ENCODE assay signal across 9 cellular contexts in the genomic region with DNA sequence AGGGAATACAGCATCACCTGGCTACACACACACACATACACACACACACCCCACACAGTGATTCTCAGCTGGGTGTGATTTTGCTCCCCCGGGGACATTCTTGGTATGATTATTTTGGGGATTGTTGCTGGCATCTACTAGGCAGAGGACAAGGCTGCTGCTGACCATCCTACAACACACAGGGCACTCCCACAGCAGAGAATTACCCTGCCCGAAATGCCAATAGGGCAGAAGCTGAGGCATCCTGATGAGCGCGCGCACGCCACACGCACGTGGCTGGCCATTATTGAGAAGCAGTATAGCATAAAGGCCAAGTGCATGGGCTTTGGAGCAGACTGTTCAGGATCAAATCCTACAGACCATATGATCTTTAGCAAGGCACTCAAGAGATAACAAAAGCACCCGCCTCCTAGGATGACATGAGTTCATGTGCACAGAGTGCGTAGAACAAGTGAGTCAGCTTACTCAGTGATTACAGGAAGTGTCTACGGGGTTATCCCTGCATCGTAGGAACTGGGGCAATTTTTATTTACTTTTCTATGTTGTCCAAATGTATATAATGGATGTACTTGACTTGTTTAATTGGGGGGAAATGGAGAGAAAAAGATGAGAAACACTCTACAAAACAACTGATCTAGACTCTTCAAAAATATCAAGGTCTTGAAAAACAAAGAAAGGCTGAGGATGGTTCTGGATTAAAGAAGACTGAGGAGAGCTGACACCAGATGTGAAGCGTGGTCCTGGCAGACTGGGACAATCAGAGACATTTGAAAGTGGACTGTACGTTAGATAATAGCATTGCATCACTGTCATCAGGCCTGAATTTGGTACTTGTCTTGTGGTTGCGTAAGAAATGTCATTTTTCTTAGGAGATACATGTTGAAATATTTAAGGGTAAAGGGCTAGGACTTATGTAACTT. TPM values are rescaled to one million over a fixed set of nuclear protein-coding genes. Genes with fewer than 3 reads are reported as not detected.
DNase-seq lines count a peak whose midpoint lies in the region; ATAC-seq, FAIRE-seq and TF ChIP-seq lines count a peak whose summit lies in the region.
"Had no signal": no experiment of that assay in that cellular context is flagged by ENCODE, and none has a peak within 500 bp of the region (broad histone marks: within the 10 kb centered on the region; RNA-seq: fewer than 3 reads in every experiment).

No MANE protein-coding gene starts in this region.

- H3K36me3 ChIP-seq in astrocyte (ENCODE audit: insufficient read depth, low read length), result no peaks in the 10 kb centered on the region

- peak overlapping the region; percentile 2 for H3K4me2 ChIP-seq in astrocyte (ENCODE audit: low read length)

- H3K27me3 Mint-ChIP-seq in astrocyte (ENCODE audit: low read depth, unreplicated experiment), result peaks cover 5% of the 10 kb centered on the region
- H3K27me3 Mint-ChIP-seq in naive thymus-derived CD8-positive, alpha-beta T cell, result no peaks in the 10 kb centered on the region

- H3K4me3 Mint-ChIP-seq in astrocyte (ENCODE audit: unreplicated experiment), result no peak overlapping the region
- H3K4me3 Mint-ChIP-seq in naive thymus-derived CD8-positive, alpha-beta T cell, result peak overlapping the region in 3 of 10 donors; percentile 11 to 46 (median 26)

- no peak overlapping the region for H3K27ac Mint-ChIP-seq in astrocyte (ENCODE audit: unreplicated experiment)
- peak overlapping the region in 9 of 10 donors; percentile 9 to 86 (median 60) for H3K27ac Mint-ChIP-seq in naive thymus-derived CD8-positive, alpha-beta T cell

- no peak for TF ChIP-seq CTCF in astrocyte (IDR thresholded peaks at IDR 0.05; ENCODE audit: insufficient read depth, low read depth, low read length)

- DNase-seq in DMS53 (lab: John Stamatoyannopoulos, UW) (peak; percentile 93), NOMO-1 (lab: John Stamatoyannopoulos, UW; ENCODE audit: unreplicated experiment in 2 of 2) (peak; percentile 90 to 96), astrocyte (ENCODE audit: low read depth) (peak; percentile 76), midbrain (lab: John Stamatoyannopoulos, UW) (no peak), foreskin melanocyte (no peak), D341Med (ENCODE audit: low spot score) (no peak)
- DNase-seq in naive thymus-derived CD8-positive, alpha-beta T cell, result peak in 1 of 10 donors; percentile 65

- peaks cover 8% of the 10 kb centered on the region for H3K4me1 ChIP-seq in astrocyte (ENCODE audit: insufficient read depth, low read length)

- no peak for FAIRE-seq in astrocyte (lab: Jason Lieb, UNC)

- H3K9me3 ChIP-seq in astrocyte (ENCODE audit: insufficient read depth, low read depth, low read length), result no peaks in the 10 kb centered on the region

- H3K27ac ChIP-seq in astrocyte (ENCODE audit: low read depth, low read length), result no peak overlapping the region

- peaks cover 13% of the 10 kb centered on the region for H3K4me1 Mint-ChIP-seq in astrocyte (ENCODE audit: low read depth, unreplicated experiment)
- peaks cover 25 to 42% (median 41%) of the 10 kb centered on the region in 4 donors for H3K4me1 Mint-ChIP-seq in naive thymus-derived CD8-positive, alpha-beta T cell

- H2AFZ ChIP-seq in astrocyte (ENCODE audit: low read depth, low read length), result no peak overlapping the region

- H3K4me3 ChIP-seq in astrocyte (ENCODE audit: insufficient read depth, low read depth, low read length), result no peak overlapping the region

- no peak overlapping the region for H3K9ac ChIP-seq in astrocyte (ENCODE audit: low read length)

- H4K20me1 ChIP-seq in astrocyte (ENCODE audit: insufficient read depth, low read length), result no peaks in the 10 kb centered on the region

- H3K36me3 Mint-ChIP-seq in astrocyte (ENCODE audit: low read depth, unreplicated experiment), result no peaks in the 10 kb centered on the region
- H3K36me3 Mint-ChIP-seq in naive thymus-derived CD8-positive, alpha-beta T cell, result no peaks in the 10 kb centered on the region

- H3K79me2 ChIP-seq in astrocyte (ENCODE audit: insufficient read depth, low read length), result no peaks in the 10 kb centered on the region

- H3K27me3 ChIP-seq in astrocyte (ENCODE audit: insufficient read depth, low read length), result no peaks in the 10 kb centered on the region

- peak; percentile 49 to 69 for ATAC-seq in naive thymus-derived CD8-positive, alpha-beta T cell
- no peak for ATAC-seq in HG02852 (IDR thresholded peaks at IDR 0.05; ENCODE audit: unreplicated experiment)

- no peaks in the 10 kb centered on the region for H3K9me3 Mint-ChIP-seq in astrocyte (ENCODE audit: unreplicated experiment)
- no peaks in the 10 kb centered on the region for H3K9me3 Mint-ChIP-seq in naive thymus-derived CD8-positive, alpha-beta T cell

- POLR2A ChIA-PET in naive thymus-derived CD8-positive, alpha-beta T cell (lab: Charles Lee), result interaction anchor here (1.1 to 45.7 kb wide), 7 partner anchors 9 to 141 kb away, joined by 3 to 2449 read pairs (median 5); partner anchors contain the start of genes CDC42BPG and RASGRP2

RNA-seq across cellular contexts. Expression of gene EHD1, which starts 7.2 kb away (rescaled TPM):
- total RNA-seq in astrocyte, result 182 and 201 TPM in 2 replicates
- 100 to 1,000 TPM; 217 to 226 TPM for total RNA-seq in naive thymus-derived CD8-positive, alpha-beta T cell
- polyA plus RNA-seq in naive thymus-derived CD8-positive, alpha-beta T cell, result 100 to 1,000 TPM; 137 to 164 (median 154) TPM

RNA-seq across cellular contexts. Expression of gene ATG2A, which starts 31.4 kb away (rescaled TPM):
- 21.4 and 21.8 TPM in 2 replicates for total RNA-seq in astrocyte
- total RNA-seq in naive thymus-derived CD8-positive, alpha-beta T cell, result 10 to 100 TPM; 39.5 to 41.4 TPM
- polyA plus RNA-seq in naive thymus-derived CD8-positive, alpha-beta T cell, result 1 to 10 TPM; 3.4 to 4.2 (median 3.6) TPM

RNA-seq across cellular contexts. Expression of gene PPP2R5B, which starts 38.9 kb away (rescaled TPM):
- total RNA-seq in astrocyte, result 22.5 and 24.1 TPM in 2 replicates
- 10 to 100 TPM; 13.4 to 16.0 TPM for total RNA-seq in naive thymus-derived CD8-positive, alpha-beta T cell
- 1 to 10 TPM; 4.7 to 6.6 (median 5.3) TPM for polyA plus RNA-seq in naive thymus-derived CD8-positive, alpha-beta T cell

RNA-seq across cellular contexts. Expression of gene CDC42BPG, which starts 41.2 kb away (rescaled TPM):
- 2.0 and 4.6 TPM in 2 replicates for total RNA-seq in astrocyte
- 10 to 100 TPM in 1 of 2 experiments, 1 to 10 TPM in 1; 9.0 to 10.3 TPM for total RNA-seq in naive thymus-derived CD8-positive, alpha-beta T cell
- under 1 TPM; 0.09 to 0.38 (median 0.13) TPM for polyA plus RNA-seq in naive thymus-derived CD8-positive, alpha-beta T cell

RNA-seq across cellular contexts. Expression of gene GPHA2, which starts 50.1 kb away (rescaled TPM):
- not detected in 2 replicates for total RNA-seq in astrocyte
- under 1 TPM; 0.55 to 0.69 TPM for total RNA-seq in naive thymus-derived CD8-positive, alpha-beta T cell
- not detected for polyA plus RNA-seq in naive thymus-derived CD8-positive, alpha-beta T cell
- total RNA-seq: epithelial cell of proximal tubule had no signal

Comparison
In these comparisons a context has a peak if more than half of its experiments do, and no peak if none do; other contexts are left out.
1. DNase-seq: peak in DMS53 (single experiment), NOMO-1 (2 of 2) and astrocyte (single experiment); none in midbrain (single experiment), foreskin melanocyte (single experiment) and D341Med (single experiment).